ENCODE assay signal across 1 cellular context in genomic region chr15:34185666-34186065, GRCh38.
TF ChIP-seq lines count a peak whose summit lies in the region.

No MANE protein-coding gene starts in this region.

TF ChIP-seq in K562, 482 proteins besides CTCF, POLR2A, EP300 and RAD21:
- TF ChIP-seq ASH1L (IDR thresholded peaks at IDR 0.05; ENCODE audit: borderline replicate concordance, low read depth, partially characterized antibody) (no peak), TRIM24 (IDR thresholded peaks at IDR 0.05) (peak in 1 of 2 experiments; percentile 52; a peak in 1 of 4 replicates), NFE2L1 (tag; IDR thresholded peaks at IDR 0.05; ENCODE audit: borderline replicate concordance, low read depth) (no peak), SIX5 (IDR thresholded peaks at IDR 0.05; ENCODE audit: borderline replicate concordance in 1 of 2, insufficient read depth in 1 of 2, low read depth in 1 of 2, low read length in 2 of 2) (no peak), ARHGAP35 (IDR thresholded peaks at IDR 0.05; ENCODE audit: partially characterized antibody) (no peak), ZNF592 (IDR thresholded peaks at IDR 0.05) (no peak), CBFA2T3 (IDR thresholded peaks at IDR 0.05) (0 out of 2 replicates have a peak, but pooled peaks have one; percentile 15), POLR3A (IDR thresholded peaks at IDR 0.05; ENCODE audit: borderline replicate concordance, extremely low read depth, insufficient read depth, insufficient read length) (no peak), RERE (CRISPR knock-in tag; IDR thresholded peaks at IDR 0.05; ENCODE audit: borderline replicate concordance) (no peak), TARDBP (IDR thresholded peaks at IDR 0.05) (no peak), KHSRP (IDR thresholded peaks at IDR 0.05) (no peak), BRD4 (IDR thresholded peaks at IDR 0.05) (no peak), HNRNPLL (IDR thresholded peaks at IDR 0.05; ENCODE audit: low read depth, low read length, poor library complexity, severe bottlenecking) (no peak), GTF2A2 (tag; IDR thresholded peaks at IDR 0.05) (no peak), HDAC6 (IDR thresholded peaks at IDR 0.05; ENCODE audit: low read depth, low read length) (no peak), POLR2G (IDR thresholded peaks at IDR 0.05; ENCODE audit: low read depth, low read length) (no peak), NBN (IDR thresholded peaks at IDR 0.05; ENCODE audit: low read depth) (no peak), CEBPB (tag; IDR thresholded peaks at IDR 0.05) (peak; percentile 17; the same call in 1 of the 2 replicates)
TF ChIP-seq in K562: peak in this region for 3.
